8 cellular contexts compared by ENCODE assay signal in genomic region chr19:49421039-49421877, GRCh38. TPM values are rescaled to one million over a fixed set of nuclear protein-coding genes. Genes with fewer than 3 reads are reported as not detected.
DNase-seq lines count a peak whose midpoint lies in the region; ATAC-seq lines count a peak whose summit lies in the region.

No MANE protein-coding gene starts in this region.

- H3K9me3 ChIP-seq in skeletal muscle satellite cell (replicated peaks; ENCODE audit: low read length) = no peaks in the 10 kb centered on the region

- H3K27me3 ChIP-seq in skeletal muscle satellite cell (ENCODE audit: control insufficient read depth, insufficient read depth, low read length) = peaks cover 95% of the 10 kb centered on the region

- H3K27ac Mint-ChIP-seq in activated naive CD8-positive, alpha-beta T cell = no peak overlapping the region

- peak overlapping the region; percentile 41 for H3K4me3 ChIP-seq in skeletal muscle satellite cell (ENCODE audit: low read length)

- no peaks in the 10 kb centered on the region for H3K9me3 Mint-ChIP-seq in activated naive CD8-positive, alpha-beta T cell (ENCODE audit: low read depth)

- peaks cover 41% of the 10 kb centered on the region for H3K4me1 Mint-ChIP-seq in activated naive CD8-positive, alpha-beta T cell (ENCODE audit: low read depth)

- H3K4me2 ChIP-seq in skeletal muscle satellite cell (ENCODE audit: low read length) = peak overlapping the region; percentile 55

- H3K4me3 Mint-ChIP-seq in activated naive CD8-positive, alpha-beta T cell = peak overlapping the region; percentile 68

- H3K4me1 ChIP-seq in skeletal muscle satellite cell (ENCODE audit: control insufficient read depth, insufficient read depth, low read length) = no peaks in the 10 kb centered on the region

- ATAC-seq in left ventricle myocardium superior (peak; percentile 82), GM19467 (IDR thresholded peaks at IDR 0.05; ENCODE audit: unreplicated experiment) (no peak)

- H3K36me3 Mint-ChIP-seq in activated naive CD8-positive, alpha-beta T cell = no peaks in the 10 kb centered on the region

- H3K9ac ChIP-seq in skeletal muscle satellite cell (ENCODE audit: low read depth, low read length) = no peak overlapping the region

- DNase-seq in NCI-H2081 (lab: John Stamatoyannopoulos, UW) (peak; percentile 29 to 49), NCI-H2081 treated with DMSO at 0.1 percent for 48 hours (lab: John Stamatoyannopoulos, UW) (no peak), NCI-H345 treated with DMSO at 0.1 percent for 48 hours (lab: John Stamatoyannopoulos, UW; ENCODE audit: unreplicated experiment) (peak; percentile 55), left ventricle myocardium superior (peak; percentile 81), ureter (ENCODE audit: low spot score) (no peak)

- intact Hi-C loops in left ventricle myocardium superior (cut with micrococcal nuclease) = no loop called here

- H3K36me3 ChIP-seq in skeletal muscle satellite cell (ENCODE audit: insufficient read depth, low read length) = no peaks in the 10 kb centered on the region

- peaks cover 52% of the 10 kb centered on the region for H3K27me3 Mint-ChIP-seq in activated naive CD8-positive, alpha-beta T cell

RNA-seq across cellular contexts. Expression of gene PTH2, which starts 2.0 kb away (rescaled TPM):
- not detected for total RNA-seq in left ventricle myocardium superior
- not detected in 2 replicates for total RNA-seq in skeletal muscle satellite cell (2012; rRNA removed)
- total RNA-seq in ureter = not detected

RNA-seq across cellular contexts. Expression of gene GFY, which starts 3.9 kb away (rescaled TPM):
- total RNA-seq in left ventricle myocardium superior = not detected
- not detected in 2 replicates for total RNA-seq in skeletal muscle satellite cell (2012; rRNA removed)
- total RNA-seq in ureter = not detected

RNA-seq across cellular contexts. Expression of gene SLC17A7, which starts 20.1 kb away (rescaled TPM):
- 1.4 TPM for total RNA-seq in left ventricle myocardium superior
- total RNA-seq in skeletal muscle satellite cell (2012; rRNA removed) = 0.25 and 0.44 TPM in 2 replicates
- total RNA-seq in ureter = 0.55 TPM

RNA-seq across cellular contexts. Expression of gene PIH1D1, which starts 30.4 kb away (rescaled TPM):
- 29.6 TPM for total RNA-seq in left ventricle myocardium superior
- total RNA-seq in skeletal muscle satellite cell (2012; rRNA removed) = 101 and 113 TPM in 2 replicates
- total RNA-seq in ureter = 47.4 TPM

RNA-seq across cellular contexts. Expression of gene ALDH16A1, which starts 31.8 kb away (rescaled TPM):
- total RNA-seq in left ventricle myocardium superior = 11.5 TPM
- 27.4 and 37.6 TPM in 2 replicates for total RNA-seq in skeletal muscle satellite cell (2012; rRNA removed)
- 24.0 TPM for total RNA-seq in ureter

Comparison
In these comparisons a context has a peak if more than half of its experiments do, and no peak if none do; other contexts are left out.
1. DNase-seq: peak in NCI-H2081 (2 of 2), NCI-H345 treated with DMSO at 0.1 percent for 48 hours (single experiment) and left ventricle myocardium superior (single experiment); none in NCI-H2081 treated with DMSO at 0.1 percent for 48 hours (single experiment) and ureter (single experiment).